In genomic region chr11:33654594-33654993, GRCh38 we compare ENCODE assay signal across 24 cellular contexts. TPM values are rescaled to one million over a fixed set of nuclear protein-coding genes. Genes with fewer than 3 reads are reported as not detected.
"Had no signal": no experiment of that assay in that cellular context is flagged by ENCODE, and none has a peak within 500 bp of the region (broad histone marks: within the 10 kb centered on the region; RNA-seq: fewer than 3 reads in every experiment).

No MANE protein-coding gene starts in this region.

- H3K9me3 ChIP-seq: esophagus squamous epithelium, prostate gland, sigmoid colon, stomach, testis, tibial artery had no signal

- H3K27me3 Mint-ChIP-seq: type B pancreatic cell had no signal

- H3K36me3 Mint-ChIP-seq: naive thymus-derived CD4-positive, alpha-beta T cell; stimulated activated effector memory CD8-positive, alpha-beta T cell treated with anti-CD3 and anti-CD28 coated beads, Interleukin-12 subunit alpha, Interleukin-12 subunit beta, amount 100 ng/mL, for 72 hours; type B pancreatic cell had no signal

- ATAC-seq: naive thymus-derived CD4-positive, alpha-beta T cell; right cardiac atrium; stimulated activated effector memory CD8-positive, alpha-beta T cell treated with anti-CD3 and anti-CD28 coated beads, Interleukin-12 subunit alpha, Interleukin-12 subunit beta, amount 100 ng/mL, for 72 hours had no signal

- H3K4me3 ChIP-seq: coronary artery, esophagus squamous epithelium, prostate gland, sigmoid colon, stomach, testis, tibial artery had no signal

- H3K27ac Mint-ChIP-seq: naive thymus-derived CD4-positive, alpha-beta T cell; nephron progenitor cell; stimulated activated effector memory CD8-positive, alpha-beta T cell treated with anti-CD3 and anti-CD28 coated beads, Interleukin-12 subunit alpha, Interleukin-12 subunit beta, amount 100 ng/mL, for 72 hours; type B pancreatic cell had no signal

- H3K4me3 Mint-ChIP-seq: naive thymus-derived CD4-positive, alpha-beta T cell; nephron progenitor cell; stimulated activated effector memory CD8-positive, alpha-beta T cell treated with anti-CD3 and anti-CD28 coated beads, Interleukin-12 subunit alpha, Interleukin-12 subunit beta, amount 100 ng/mL, for 72 hours; type B pancreatic cell had no signal

- DNase-seq: dermis blood vessel endothelial cell; effector memory CD4-positive, alpha-beta T cell; esophagus squamous epithelium; foreskin melanocyte; mesendoderm; midbrain; naive thymus-derived CD4-positive, alpha-beta T cell; nephron progenitor cell; nucleus accumbens; right cardiac atrium; sigmoid colon; stimulated activated CD4-positive, alpha-beta T cell treated with anti-CD3 and anti-CD28 coated beads, Interleukin-2, amount 100 ng/mL, for 24 hours; stimulated activated CD4-positive, alpha-beta T cell treated with anti-CD3 and anti-CD28 coated beads, Interleukin-4, amount 100 ng/mL, for 24 hours; stimulated activated naive CD4-positive, alpha-beta T cell treated with Interleukin-2 at 50 U/mL for 16 hours; stomach; testis; tibial artery had no signal

- H3K4me1 Mint-ChIP-seq: naive thymus-derived CD4-positive, alpha-beta T cell; stimulated activated effector memory CD8-positive, alpha-beta T cell treated with anti-CD3 and anti-CD28 coated beads, Interleukin-12 subunit alpha, Interleukin-12 subunit beta, amount 100 ng/mL, for 72 hours had no signal

- H3K27me3 ChIP-seq: esophagus squamous epithelium, sigmoid colon, testis, tibial artery had no signal

- H3K36me3 ChIP-seq: esophagus squamous epithelium, prostate gland, sigmoid colon, stomach, tibial artery had no signal

- H3K9me3 Mint-ChIP-seq: naive thymus-derived CD4-positive, alpha-beta T cell; nephron progenitor cell; stimulated activated effector memory CD8-positive, alpha-beta T cell treated with anti-CD3 and anti-CD28 coated beads, Interleukin-12 subunit alpha, Interleukin-12 subunit beta, amount 100 ng/mL, for 72 hours; type B pancreatic cell had no signal

- H3K27ac ChIP-seq: coronary artery, prostate gland, sigmoid colon, stomach, testis, tibial artery had no signal

- H3K4me1 ChIP-seq: prostate gland, stomach had no signal

- FAIRE-seq: endothelial cell of umbilical vein, keratinocyte had no signal

RNA-seq across cellular contexts. Expression of gene C11orf91, which starts 46.0 kb away (rescaled TPM):
- polyA plus RNA-seq: naive thymus-derived CD4-positive, alpha-beta T cell; right cardiac atrium; sigmoid colon; stomach; urinary bladder had no signal
